8 cellular contexts compared by ENCODE assay signal in the genomic region with DNA sequence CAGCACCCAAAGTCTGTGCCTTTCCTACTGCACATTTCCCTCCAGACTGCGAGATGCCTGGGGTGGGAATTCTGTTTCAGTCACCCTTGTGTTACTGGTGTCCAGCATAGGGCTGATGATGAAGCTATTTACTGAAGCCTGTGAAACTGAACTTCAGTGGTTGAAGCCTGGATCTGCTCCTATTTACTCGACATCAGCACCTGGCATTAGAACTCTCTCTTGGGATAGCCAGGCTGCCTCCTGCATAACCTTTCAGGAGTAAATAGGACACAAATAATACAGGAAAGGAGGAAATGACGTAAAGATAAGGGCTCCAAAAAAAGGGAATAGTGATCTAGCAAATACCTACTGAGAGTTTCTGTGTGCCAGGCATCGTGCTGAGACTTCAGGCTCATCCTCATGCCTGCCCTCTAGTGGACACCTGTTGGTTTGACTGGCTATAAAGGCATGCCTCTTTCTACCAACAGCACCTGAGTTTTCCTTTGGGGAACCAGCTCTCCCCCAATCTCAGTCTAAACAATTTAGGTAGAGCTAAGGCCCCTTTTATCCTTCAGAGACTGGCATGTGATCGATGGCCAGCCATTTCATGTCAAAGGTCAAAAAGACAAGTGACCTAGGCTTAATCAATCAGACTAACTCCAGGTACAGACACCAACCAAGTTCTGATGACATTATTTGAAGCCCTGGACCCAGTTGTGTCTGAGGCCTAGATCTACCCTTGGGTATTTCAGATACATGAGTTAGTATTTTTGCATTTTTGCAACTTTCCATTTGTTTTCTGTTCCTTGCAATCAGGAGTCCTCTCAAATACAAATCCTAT.
DNase-seq lines count a peak whose midpoint lies in the region; ATAC-seq, FAIRE-seq and TF ChIP-seq lines count a peak whose summit lies in the region.

No MANE protein-coding gene starts in this region.

- H3K4me1 ChIP-seq in GM12878 (ENCODE audit: control insufficient read depth, insufficient read depth, low read length), result no peaks in the 10 kb centered on the region

- no peaks in the 10 kb centered on the region for H3K9me3 ChIP-seq in AG04450 (ENCODE audit: control insufficient read depth, insufficient read depth, low read length)
- H3K9me3 ChIP-seq in GM12878 (replicated peaks; ENCODE audit: control insufficient read depth, insufficient read depth, low read length), result no peaks in the 10 kb centered on the region

- no peaks in the 10 kb centered on the region for H3K36me3 ChIP-seq in GM12878 (ENCODE audit: control insufficient read depth in 2 of 2, insufficient read depth in 2 of 2, low read length in 1 of 2)

- no peak overlapping the region for H3K4me2 ChIP-seq in GM12878 (ENCODE audit: control insufficient read depth, insufficient read depth)

- WGBS in GM12878 (ENCODE audit: insufficient coverage, insufficient replicate concordance, low lambda C conversion rate, missing lambda C conversion rate), result 40% methylated on average over 5 of the region's 5 CpGs

- peak; percentile 55 for TF ChIP-seq RAD21 in GM12878 (IDR thresholded peaks at IDR 0.05; ENCODE audit: insufficient read depth, low read depth, low read length)

- no peak overlapping the region for H2AFZ ChIP-seq in GM12878 (ENCODE audit: control insufficient read depth, low read depth, low read length)

- H3K79me2 ChIP-seq in GM12878 (ENCODE audit: control insufficient read depth, insufficient read depth, low read length), result no peaks in the 10 kb centered on the region

- DNase-seq in AG04450 (ENCODE audit: low read depth, low spot score), result no peak
- no peak for DNase-seq in GM18507 (ENCODE audit: extremely low spot score, insufficient read length, low read depth)
- DNase-seq in LoVo (ENCODE audit: low spot score), result peak; percentile 47
- DNase-seq in GM12878 (ENCODE audit: low read depth, low spot score), result no peak
- DNase-seq in lung microvascular endothelial cell (ENCODE audit: low read depth in 2 of 2), result peak; percentile 1 to 5
- no peak for DNase-seq in GM19239 (ENCODE audit: insufficient read length, low spot score)
- no peak for DNase-seq in UCSD-AML1 (lab: John Stamatoyannopoulos, UW; ENCODE audit: unreplicated experiment)
- DNase-seq in hepatic stellate cell (ENCODE audit: low spot score), result no peak

- peak; percentile 46 for TF ChIP-seq CTCF in AG04450 (IDR thresholded peaks at IDR 0.05; ENCODE audit: low read depth, low read length)
- peak; percentile 60 to 79 (median 77) for TF ChIP-seq CTCF in GM12878 (IDR thresholded peaks at IDR 0.05 in 2 of 3, conservative IDR thresholded peaks at IDR 0.05 in 1 of 3; ENCODE audit: control insufficient read depth in 2 of 3, extremely low read depth in 1 of 3, insufficient read depth in 1 of 3, low read depth in 3 of 3, low read length in 3 of 3)

- no peak overlapping the region for H3K9ac ChIP-seq in GM12878 (ENCODE audit: control insufficient read depth, insufficient read depth, low read length)

- H3K27me3 ChIP-seq in AG04450 (ENCODE audit: control insufficient read depth, insufficient read depth, low read length), result no peaks in the 10 kb centered on the region
- no peaks in the 10 kb centered on the region for H3K27me3 ChIP-seq in GM12878 (replicated peaks in 1 of 2; ENCODE audit: control insufficient read depth in 2 of 2, insufficient read depth in 2 of 2, low read length in 1 of 2)

- no peak for TF ChIP-seq EP300 in GM12878 (IDR thresholded peaks at IDR 0.05; ENCODE audit: borderline replicate concordance in 1 of 2, control insufficient read depth in 1 of 2, low read depth in 2 of 2, low read length in 2 of 2)

- H3K27ac ChIP-seq in AG04450 (ENCODE audit: low read depth, low read length) (no peak overlapping the region), GM12878 (ENCODE audit: control insufficient read depth, insufficient read depth) (no peak overlapping the region)

- RAD21 ChIA-PET in GM12878 (lab: Charles Lee; ENCODE audit: unreplicated experiment), result no interaction called here

- no peak for TF ChIP-seq POLR2A in GM12878 (IDR thresholded peaks at IDR 0.05; ENCODE audit: low read depth, low read length)

- SMC1A ChIA-PET in GM12878 (lab: Charles Lee; ENCODE audit: uncharacterized antibody, unreplicated experiment), result interaction anchor here (1.3 kb wide), 1 partner anchor 85 kb away, joined by 3 read pairs; no protein-coding TSS in a partner anchor

- in situ Hi-C loops in GM12878 (cut with MboI), result no loop called here

- no peaks in the 10 kb centered on the region for H4K20me1 ChIP-seq in GM12878 (ENCODE audit: control insufficient read depth, insufficient read depth)

- peak; percentile 82 for ATAC-seq in GM12878

- POLR2A ChIA-PET in AG04450 (lab: Yijun Ruan, JAX), result no interaction called here
- POLR2A ChIA-PET in GM12878 (lab: Charles Lee), result no interaction called here

- CTCF ChIA-PET in AG04450 (lab: Charles Lee), result interaction anchor here (1.0 to 1.6 kb wide), 4 partner anchors 9 to 77 kb away, joined by 3 read pairs; no protein-coding TSS in a partner anchor
- CTCF ChIA-PET in GM12878 (lab: Yijun Ruan, JAX), result interaction anchor here (0.8 to 2.4 kb wide), 5 partner anchors 9 to 143 kb away, joined by 3 to 13 read pairs (median 4); no protein-coding TSS in a partner anchor

- no TSS peak for BruUV-seq in GM12878 (replicated peaks; lab: Mats Ljungman, UMichigan)

- intact Hi-C loops in GM12878 (cut with micrococcal nuclease; ENCODE audit: unreplicated experiment), result loop anchor here (5.0 to 10.0 kb wide), 5 partner anchors 77 to 903 kb away; no protein-coding TSS in a partner anchor

- FAIRE-seq in GM18507 (lab: Jason Lieb, UNC) (peak; percentile 31), GM12878 (lab: Jason Lieb, UNC) (peak; percentile 89), GM19239 (lab: Jason Lieb, UNC) (no peak)

- H3K4me3 ChIP-seq in AG04450 (ENCODE audit: low read depth, low read length) (no peak overlapping the region), GM12878 (no peak overlapping the region)

TF ChIP-seq in GM12878, 131 proteins besides CTCF, POLR2A, EP300 and RAD21:
- TF ChIP-seq KLF5 (IDR thresholded peaks at IDR 0.05; ENCODE audit: partially characterized antibody), result no peak
- peak; percentile 62; the same call in 1 of the 2 replicates for TF ChIP-seq SMC3 (IDR thresholded peaks at IDR 0.05; ENCODE audit: borderline replicate concordance, low read length)
- TF ChIP-seq MYB (IDR thresholded peaks at IDR 0.05; ENCODE audit: borderline replicate concordance, low read depth, low read length), result no peak
- TF ChIP-seq ZNF384 (IDR thresholded peaks at IDR 0.05; ENCODE audit: borderline replicate concordance, low read depth, low read length), result no peak

Comparison
In these comparisons a context has a peak if more than half of its experiments do, and no peak if none do; other contexts are left out.
1. DNase-seq: peak in LoVo (single experiment) and lung microvascular endothelial cell (2 of 2); none in AG04450 (single experiment), GM18507 (single experiment), GM12878 (single experiment), GM19239 (single experiment), UCSD-AML1 (single experiment) and hepatic stellate cell (single experiment).